In the genomic region with DNA sequence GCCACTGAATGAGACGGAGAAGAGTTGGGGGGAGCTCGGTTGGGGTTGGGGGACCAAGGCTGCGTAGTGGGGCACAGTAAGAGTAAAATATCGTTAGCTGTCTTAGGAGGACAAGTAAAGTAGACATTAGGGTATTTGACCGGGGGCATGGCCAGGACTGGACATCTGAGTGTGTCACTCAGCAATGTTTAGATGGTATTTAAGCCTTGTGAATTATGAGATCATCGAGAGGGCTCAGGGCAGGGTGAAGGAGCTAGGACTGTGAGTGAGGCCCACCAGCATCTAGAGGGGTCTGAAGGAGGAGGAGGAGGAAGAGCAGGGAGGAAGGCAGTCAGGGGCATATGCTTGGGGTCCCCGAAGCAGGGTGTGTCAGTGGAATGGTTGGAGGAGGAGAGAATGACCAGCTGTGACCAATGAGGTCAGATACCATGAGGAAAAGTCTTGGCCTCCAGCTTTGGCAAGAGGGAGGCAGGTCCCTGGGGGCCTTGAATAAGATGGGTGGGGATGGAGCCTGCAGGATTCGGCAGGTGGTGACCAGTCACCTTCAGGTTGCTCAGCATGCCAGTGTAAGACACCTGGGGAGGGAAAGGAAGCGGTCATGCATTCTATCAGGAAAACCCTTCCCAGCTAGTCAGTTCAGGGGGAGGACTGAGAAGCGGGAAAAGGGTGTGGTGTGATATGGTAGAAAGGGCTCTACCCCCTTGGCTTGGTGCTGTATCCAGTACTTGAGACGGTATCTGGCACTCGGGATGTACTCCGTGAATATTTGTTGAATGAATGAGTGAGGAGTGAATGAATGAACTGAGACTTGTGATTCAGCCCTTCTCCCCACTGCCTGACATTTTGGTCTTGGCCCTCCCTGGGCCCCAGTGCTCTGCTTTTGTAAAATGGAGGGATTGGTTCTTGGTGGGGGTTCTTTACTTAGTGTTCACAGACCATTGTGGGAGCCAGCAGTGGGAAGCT, we compare ENCODE assay signal across 10 cellular contexts. TPM values are rescaled to one million over a fixed set of nuclear protein-coding genes. Genes with fewer than 3 reads are reported as not detected.
DNase-seq lines count a peak whose midpoint lies in the region; ATAC-seq and TF ChIP-seq lines count a peak whose summit lies in the region.
"Had no signal": no experiment of that assay in that cellular context is flagged by ENCODE, and none has a peak within 500 bp of the region (broad histone marks: within the 10 kb centered on the region; RNA-seq: fewer than 3 reads in every experiment).

No MANE protein-coding gene starts in this region.

- H3K9me3 Mint-ChIP-seq in HFFc6, result no peaks in the 10 kb centered on the region
- no peaks in the 10 kb centered on the region for H3K9me3 Mint-ChIP-seq in activated T-helper 1 cell treated with anti-CD3 and anti-CD28 coated beads, Interleukin-12 subunit alpha, Interleukin-12 subunit beta, Interleukin-2, Interleukin-4 antibody, amounts not matched to agents 30 ng/mL and 10 ng/mL and 1 ng/mL, durations not matched to agents 14 hours and 24 hours and 36 hours

- peaks cover 23% of the 10 kb centered on the region for H3K36me3 Mint-ChIP-seq in HFFc6 (ENCODE audit: low read depth)
- H3K36me3 Mint-ChIP-seq in activated T-helper 1 cell treated with anti-CD3 and anti-CD28 coated beads, Interleukin-12 subunit alpha, Interleukin-12 subunit beta, Interleukin-2, Interleukin-4 antibody, amounts not matched to agents 30 ng/mL and 10 ng/mL and 1 ng/mL, durations not matched to agents 14 hours and 24 hours and 36 hours (ENCODE audit: low read depth), result peaks cover 30% of the 10 kb centered on the region

- H3K4me3 Mint-ChIP-seq in HFFc6, result peak overlapping the region; percentile 61
- H3K4me3 Mint-ChIP-seq in activated T-helper 1 cell treated with anti-CD3 and anti-CD28 coated beads, Interleukin-12 subunit alpha, Interleukin-12 subunit beta, Interleukin-2, Interleukin-4 antibody, amounts not matched to agents 30 ng/mL and 10 ng/mL and 1 ng/mL, durations not matched to agents 14 hours and 24 hours and 36 hours, result peak overlapping the region; percentile 11

- no peak for ATAC-seq in gastroesophageal sphincter
- ATAC-seq in HG03097 (IDR thresholded peaks at IDR 0.05; ENCODE audit: low FRiP score, unreplicated experiment), result no peak

- intact Hi-C loops in activated T-helper 1 cell treated with anti-CD3 and anti-CD28 coated beads, Interleukin-12 subunit alpha, Interleukin-12 subunit beta, Interleukin-2, Interleukin-4 antibody, amounts not matched to agents 30 ng/mL and 10 ng/mL and 1 ng/mL, durations not matched to agents 14 hours and 24 hours and 36 hours (cut with micrococcal nuclease), result no loop called here

- TF ChIP-seq CTCF in HFFc6 (IDR thresholded peaks at IDR 0.05) (no peak), gastroesophageal sphincter (IDR thresholded peaks at IDR 0.05) (no peak)

- WGBS in gastroesophageal sphincter (ENCODE audit: low coverage in 1 of 2), 2 donors, result 74 to 84% methylated on average over 6 to 13 of the region's 13 CpGs

- peaks cover 100% of the 10 kb centered on the region for H3K4me1 Mint-ChIP-seq in HFFc6 (ENCODE audit: low read depth)
- H3K4me1 Mint-ChIP-seq in activated T-helper 1 cell treated with anti-CD3 and anti-CD28 coated beads, Interleukin-12 subunit alpha, Interleukin-12 subunit beta, Interleukin-2, Interleukin-4 antibody, amounts not matched to agents 30 ng/mL and 10 ng/mL and 1 ng/mL, durations not matched to agents 14 hours and 24 hours and 36 hours (ENCODE audit: low read depth), result peaks cover 81% of the 10 kb centered on the region

- peaks cover 16 to 83% (median 66%) of the 10 kb centered on the region in 3 donors for H3K4me1 ChIP-seq in gastroesophageal sphincter

- no peaks in the 10 kb centered on the region for H3K9me3 ChIP-seq in gastroesophageal sphincter

- TF ChIP-seq POLR2A in gastroesophageal sphincter (IDR thresholded peaks at IDR 0.05), result no peak

- H3K36me3 ChIP-seq in gastroesophageal sphincter, result peaks cover 0 to 22% of the 10 kb centered on the region in 2 donors

- no peak for TF ChIP-seq EP300 in gastroesophageal sphincter (IDR thresholded peaks at IDR 0.05)

- H3K4me3 ChIP-seq in gastroesophageal sphincter (no peak overlapping the region), skin epidermis (no peak overlapping the region)

- H3K27ac ChIP-seq in gastroesophageal sphincter (peak overlapping the region in 3 of 4 donors; percentile 49 to 78 (median 71)), skin epidermis (peak overlapping the region in 16 of 21 experiments; percentile 2 to 92 (median 74))

- peak overlapping the region; percentile 92 for H3K27ac Mint-ChIP-seq in HFFc6
- peak overlapping the region; percentile 86 for H3K27ac Mint-ChIP-seq in activated T-helper 1 cell treated with anti-CD3 and anti-CD28 coated beads, Interleukin-12 subunit alpha, Interleukin-12 subunit beta, Interleukin-2, Interleukin-4 antibody, amounts not matched to agents 30 ng/mL and 10 ng/mL and 1 ng/mL, durations not matched to agents 14 hours and 24 hours and 36 hours

- H3K27me3 Mint-ChIP-seq in HFFc6 (ENCODE audit: insufficient read depth), result no peaks in the 10 kb centered on the region; the same call in 1 of the 2 replicates
- no peaks in the 10 kb centered on the region for H3K27me3 Mint-ChIP-seq in activated T-helper 1 cell treated with anti-CD3 and anti-CD28 coated beads, Interleukin-12 subunit alpha, Interleukin-12 subunit beta, Interleukin-2, Interleukin-4 antibody, amounts not matched to agents 30 ng/mL and 10 ng/mL and 1 ng/mL, durations not matched to agents 14 hours and 24 hours and 36 hours (ENCODE audit: insufficient read depth)

- H3K27me3 ChIP-seq in gastroesophageal sphincter, result no peaks in the 10 kb centered on the region

- DNase-seq in HFFc6, result no peak
- DNase-seq in activated T-helper 1 cell treated with anti-CD3 and anti-CD28 coated beads, Interleukin-12 subunit alpha, Interleukin-12 subunit beta, Interleukin-2, Interleukin-4 antibody, amounts not matched to agents 30 ng/mL and 10 ng/mL and 1 ng/mL, durations not matched to agents 14 hours and 24 hours and 36 hours (ENCODE audit: low spot score), result no peak
- no peak for DNase-seq in AG08396 (ENCODE audit: low spot score)
- no peak for DNase-seq in putamen (ENCODE audit: low spot score)
- no peak for DNase-seq in NCI-H1930 (lab: John Stamatoyannopoulos, UW)
- DNase-seq: activated gamma-delta T cell treated with Interleukin-2 at 50 U/mL for 16 hours, occipital lobe had no signal

RNA-seq across cellular contexts. Expression of gene SH2D4B, which starts 34.8 kb away (rescaled TPM):
- not detected for total RNA-seq in HFFc6 (2021; fragmentation: NEBNext Ultra II Directional; extraction: Animal tissue kit (Norgen Biotek cat#: 25700))
- 0.18 and 0.20 TPM in 2 replicates for total RNA-seq in activated T-helper 1 cell treated with anti-CD3 and anti-CD28 coated beads, Interleukin-12 subunit alpha, Interleukin-12 subunit beta, Interleukin-2, Interleukin-4 antibody, amounts not matched to agents 30 ng/mL and 10 ng/mL and 1 ng/mL, durations not matched to agents 14 hours and 24 hours and 36 hours
- not detected for total RNA-seq in gastroesophageal sphincter

RNA-seq across cellular contexts. Expression of gene TSPAN14, which starts 48.8 kb away (rescaled TPM):
- 10 to 100 TPM; 72.9 to 96.2 (median 84.5) TPM for total RNA-seq in HFFc6 (2021; fragmentation: NEBNext Ultra II Directional; extraction: Animal tissue kit (Norgen Biotek cat#: 25700))
- total RNA-seq in activated T-helper 1 cell treated with anti-CD3 and anti-CD28 coated beads, Interleukin-12 subunit alpha, Interleukin-12 subunit beta, Interleukin-2, Interleukin-4 antibody, amounts not matched to agents 30 ng/mL and 10 ng/mL and 1 ng/mL, durations not matched to agents 14 hours and 24 hours and 36 hours, result 75.4 and 81.9 TPM in 2 replicates
- total RNA-seq in gastroesophageal sphincter, result 10 to 100 TPM; 23.3 to 52.4 (median 37.1) TPM
